In the genomic region with DNA sequence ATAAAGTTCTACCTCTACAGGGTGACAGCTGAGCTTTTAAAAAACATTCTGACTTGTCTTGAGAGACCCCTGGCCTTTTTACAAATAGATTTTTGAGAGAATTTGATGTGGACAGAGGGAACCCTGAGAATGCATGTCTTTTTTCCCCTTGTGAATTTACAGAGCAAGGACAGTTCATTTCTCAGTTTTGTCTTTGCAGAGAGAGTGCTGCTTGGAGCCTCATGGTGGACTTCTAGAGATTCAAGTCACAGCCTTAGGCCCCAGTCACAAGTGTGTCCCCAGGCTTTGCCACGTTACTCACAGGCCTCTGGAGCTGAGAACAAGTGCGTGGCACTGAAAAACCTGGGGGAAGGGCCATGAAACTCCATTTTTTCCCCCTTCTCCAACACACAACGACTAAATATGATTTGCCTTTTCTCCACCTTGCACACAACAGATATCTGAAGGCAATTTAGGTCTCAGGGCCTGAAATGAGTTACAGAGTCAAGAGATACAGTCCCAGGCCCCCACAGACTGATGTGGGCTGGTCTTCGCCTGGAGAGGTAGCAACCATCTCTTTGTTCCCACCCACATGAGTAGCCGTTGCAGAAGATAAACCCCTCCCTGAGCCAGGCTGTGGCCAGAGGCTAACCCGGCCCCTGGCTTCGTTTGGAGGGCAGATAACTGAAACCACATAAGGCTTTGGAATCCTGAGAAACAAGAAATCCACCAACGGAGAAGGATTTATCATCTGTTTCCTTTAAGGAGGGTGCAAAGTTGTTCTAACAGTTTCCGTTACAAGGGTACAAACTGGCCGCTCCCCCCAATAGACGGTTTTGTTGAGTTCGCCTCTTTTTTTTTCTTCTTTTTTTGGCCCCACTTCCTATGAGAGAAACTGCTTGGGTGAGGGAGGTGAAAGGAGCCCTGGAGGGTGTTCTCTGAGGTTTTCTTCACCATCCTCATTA, we compare ENCODE assay signal across 8 cellular contexts. TPM values are rescaled to one million over a fixed set of nuclear protein-coding genes. Genes with fewer than 3 reads are reported as not detected.
DNase-seq lines count a peak whose midpoint lies in the region; ATAC-seq lines count a peak whose summit lies in the region.

No MANE protein-coding gene starts in this region.

- peak overlapping the region; percentile 97 for H3K27ac ChIP-seq in HUES64 (ENCODE audit: low read depth, low read length)
- H3K27ac ChIP-seq in cingulate gyrus (ENCODE audit: low read depth, low read length): peak overlapping the region; percentile 100

- no peaks in the 10 kb centered on the region for H3K9me3 Mint-ChIP-seq in T-helper 1 cell treated with Interleukin-12 subunit alpha and Interleukin-12 subunit beta and Interleukin-4 antibody, amounts not matched to agents 30 μg/mL and 1 μg/mL, for 36 hours

- no peaks in the 10 kb centered on the region for H3K9me3 ChIP-seq in HUES64 (ENCODE audit: insufficient read depth, low read depth, low read length)

- H3K9ac ChIP-seq in HUES64 (ENCODE audit: low read depth, low read length): peak overlapping the region; percentile 93

- 39% methylated on average over 12 of the region's 12 CpGs for WGBS in HUES64

- ATAC-seq in HG03442 (IDR thresholded peaks at IDR 0.05; ENCODE audit: unreplicated experiment): no peak

- H3K27ac Mint-ChIP-seq in T-helper 1 cell treated with Interleukin-12 subunit alpha and Interleukin-12 subunit beta and Interleukin-4 antibody, amounts not matched to agents 30 μg/mL and 1 μg/mL, for 36 hours: peak overlapping the region; percentile 100

- H3K27me3 ChIP-seq in HUES64 (ENCODE audit: insufficient read depth, low read length): no peaks in the 10 kb centered on the region

- DNase-seq in GF-D8 (lab: John Stamatoyannopoulos, UW) (peak; percentile 87), kidney tubule cell (ENCODE audit: low spot score) (peak; percentile 64), mesenteric fat pad (ENCODE audit: low spot score) (no peak)
- peak; percentile 65 for DNase-seq in stimulated activated CD8-positive, alpha-beta memory T cell treated with anti-CD3 and anti-CD28 coated beads, Interleukin-4, amount 100 ng/mL, for 48 hours

- peaks cover 20% of the 10 kb centered on the region for H3K36me3 Mint-ChIP-seq in T-helper 1 cell treated with Interleukin-12 subunit alpha and Interleukin-12 subunit beta and Interleukin-4 antibody, amounts not matched to agents 30 μg/mL and 1 μg/mL, for 36 hours (ENCODE audit: low read depth)

- H3K27me3 Mint-ChIP-seq in T-helper 1 cell treated with Interleukin-12 subunit alpha and Interleukin-12 subunit beta and Interleukin-4 antibody, amounts not matched to agents 30 μg/mL and 1 μg/mL, for 36 hours (ENCODE audit: low read depth): no peaks in the 10 kb centered on the region

- H3K4me3 Mint-ChIP-seq in T-helper 1 cell treated with Interleukin-12 subunit alpha and Interleukin-12 subunit beta and Interleukin-4 antibody, amounts not matched to agents 30 μg/mL and 1 μg/mL, for 36 hours: peak overlapping the region; percentile 99

- H3K36me3 ChIP-seq in HUES64 (ENCODE audit: insufficient read depth, low read length): peaks cover 19% of the 10 kb centered on the region

- peak overlapping the region; percentile 83 for H3K4me3 ChIP-seq in HUES64 (ENCODE audit: low read length)

- H3K4me1 ChIP-seq in HUES64 (ENCODE audit: insufficient read depth, low read length): peaks cover 38% of the 10 kb centered on the region

- H3K4me1 Mint-ChIP-seq in T-helper 1 cell treated with Interleukin-12 subunit alpha and Interleukin-12 subunit beta and Interleukin-4 antibody, amounts not matched to agents 30 μg/mL and 1 μg/mL, for 36 hours (ENCODE audit: low read depth): peaks cover 67% of the 10 kb centered on the region

RNA-seq across cellular contexts. Expression of a gene that starts 1.0 kb away (rescaled TPM):
- 5.0 TPM for polyA plus RNA-seq in HUES64 (2013, experiment 1 of 2)
- 8.6 TPM for polyA plus RNA-seq in HUES64 (2013, experiment 2 of 2)
- total RNA-seq in mesenteric fat pad: 9.0 TPM

RNA-seq across cellular contexts. Expression of a gene that starts 39.8 kb away (rescaled TPM):
- 23.3 TPM for polyA plus RNA-seq in HUES64 (2013, experiment 1 of 2)
- polyA plus RNA-seq in HUES64 (2013, experiment 2 of 2): 24.3 TPM
- total RNA-seq in mesenteric fat pad: 52.5 TPM
